8 cellular contexts compared by ENCODE assay signal in genomic region chr17:41404024-41404651, GRCh38. TPM values are rescaled to one million over a fixed set of nuclear protein-coding genes. Genes with fewer than 3 reads are reported as not detected.
DNase-seq lines count a peak whose midpoint lies in the region; ATAC-seq and TF ChIP-seq lines count a peak whose summit lies in the region.

No MANE protein-coding gene starts in this region.

- H3K4me1 ChIP-seq in CD8-positive, alpha-beta T cell (ENCODE audit: insufficient read depth, low read length), result peaks cover 20% of the 10 kb centered on the region
- H3K4me1 ChIP-seq in suprapubic skin, result peaks cover 7% of the 10 kb centered on the region

- POLR2A ChIA-PET in CD8-positive, alpha-beta T cell (lab: Charles Lee), result interaction anchor here (0.9 kb wide), 1 partner anchor 8 kb away, joined by 3 read pairs; no protein-coding TSS in a partner anchor

- peaks cover 3% of the 10 kb centered on the region for H3K27me3 Mint-ChIP-seq in CD8-positive, alpha-beta T cell (ENCODE audit: low read depth)
- H3K27me3 Mint-ChIP-seq in activated T-helper 17 cell treated with anti-CD3 and anti-CD28 coated beads, Interleukin-2, amount 50 U/mL, for 72 hours, result no peaks in the 10 kb centered on the region

- peaks cover 22% of the 10 kb centered on the region for H3K4me1 Mint-ChIP-seq in CD8-positive, alpha-beta T cell (ENCODE audit: low read depth)
- peaks cover 25% of the 10 kb centered on the region for H3K4me1 Mint-ChIP-seq in activated T-helper 17 cell treated with anti-CD3 and anti-CD28 coated beads, Interleukin-2, amount 50 U/mL, for 72 hours

- TF ChIP-seq EP300 in suprapubic skin (IDR thresholded peaks at IDR 0.05), result no peak

- peak in 3 of 7 experiments; percentile 3 to 27 (median 20) for DNase-seq in CD8-positive, alpha-beta T cell
- peak; percentile 91 for DNase-seq in NCI-H2227 (lab: John Stamatoyannopoulos, UW; ENCODE audit: unreplicated experiment)
- peak; percentile 98 for DNase-seq in kidney tubule cell (ENCODE audit: low spot score)
- DNase-seq in suprapubic skin (ENCODE audit: low spot score in 2 of 2), result no peak

- no peak for TF ChIP-seq CTCF in CD8-positive, alpha-beta T cell (IDR thresholded peaks at IDR 0.05)
- no peak for TF ChIP-seq CTCF in suprapubic skin (IDR thresholded peaks at IDR 0.05)

- ATAC-seq in CD8-positive, alpha-beta T cell, result peak; percentile 64
- peak; percentile 87 for ATAC-seq in activated T-helper 17 cell treated with anti-CD3 and anti-CD28 coated beads, Interleukin-2, amount 50 U/mL, for 72 hours (replicated peaks)
- ATAC-seq in HG03571 (IDR thresholded peaks at IDR 0.05; ENCODE audit: unreplicated experiment) (no peak), HG03045 (IDR thresholded peaks at IDR 0.05; ENCODE audit: unreplicated experiment) (no peak), HG03196 (IDR thresholded peaks at IDR 0.05; ENCODE audit: unreplicated experiment) (no peak)

- no peak overlapping the region for H3K4me3 Mint-ChIP-seq in CD8-positive, alpha-beta T cell
- peak overlapping the region; percentile 63 for H3K4me3 Mint-ChIP-seq in activated T-helper 17 cell treated with anti-CD3 and anti-CD28 coated beads, Interleukin-2, amount 50 U/mL, for 72 hours

- intact Hi-C loops in CD8-positive, alpha-beta T cell (cut with DNase I, micrococcal nuclease), result no loop called here

- H3K9me3 Mint-ChIP-seq in CD8-positive, alpha-beta T cell, result no peaks in the 10 kb centered on the region
- peaks cover 3% of the 10 kb centered on the region for H3K9me3 Mint-ChIP-seq in activated T-helper 17 cell treated with anti-CD3 and anti-CD28 coated beads, Interleukin-2, amount 50 U/mL, for 72 hours

- no peak overlapping the region for H3K27ac Mint-ChIP-seq in CD8-positive, alpha-beta T cell
- peak overlapping the region; percentile 92 for H3K27ac Mint-ChIP-seq in activated T-helper 17 cell treated with anti-CD3 and anti-CD28 coated beads, Interleukin-2, amount 50 U/mL, for 72 hours

- CTCF ChIA-PET in CD8-positive, alpha-beta T cell (lab: Charles Lee), result interaction anchor here (0.6 to 1.7 kb wide), 6 partner anchors 8 to 495 kb away, joined by 3 to 4 read pairs (median 4); no protein-coding TSS in a partner anchor

- H3K27me3 ChIP-seq in CD8-positive, alpha-beta T cell (ENCODE audit: insufficient read depth, low read length), result no peaks in the 10 kb centered on the region
- no peaks in the 10 kb centered on the region for H3K27me3 ChIP-seq in suprapubic skin

- WGBS in suprapubic skin, result 51% methylated on average over 7 of the region's 7 CpGs

- H3K4me3 ChIP-seq in CD8-positive, alpha-beta T cell (ENCODE audit: low read depth, low read length), result no peak overlapping the region
- no peak overlapping the region for H3K4me3 ChIP-seq in suprapubic skin

- TF ChIP-seq POLR2A in suprapubic skin (IDR thresholded peaks at IDR 0.05), result no peak

- H3K27ac ChIP-seq in CD8-positive, alpha-beta T cell (ENCODE audit: low read depth, low read length), result no peak overlapping the region
- no peak overlapping the region for H3K27ac ChIP-seq in suprapubic skin

- no peaks in the 10 kb centered on the region for H3K9me3 ChIP-seq in CD8-positive, alpha-beta T cell (ENCODE audit: low read length)
- no peaks in the 10 kb centered on the region for H3K9me3 ChIP-seq in suprapubic skin

- H3K36me3 Mint-ChIP-seq in CD8-positive, alpha-beta T cell, result no peaks in the 10 kb centered on the region
- no peaks in the 10 kb centered on the region for H3K36me3 Mint-ChIP-seq in activated T-helper 17 cell treated with anti-CD3 and anti-CD28 coated beads, Interleukin-2, amount 50 U/mL, for 72 hours (ENCODE audit: low read depth)

- no peaks in the 10 kb centered on the region for H3K36me3 ChIP-seq in CD8-positive, alpha-beta T cell (ENCODE audit: insufficient read depth, low read length)
- H3K36me3 ChIP-seq in suprapubic skin, result no peaks in the 10 kb centered on the region

RNA-seq across cellular contexts. Expression of gene KRT31, which starts 6.7 kb away (rescaled TPM):
- total RNA-seq in CD8-positive, alpha-beta T cell, result not detected
- not detected for total RNA-seq in activated T-helper 17 cell treated with anti-CD3 and anti-CD28 coated beads, Interleukin-2, amount 50 U/mL, for 72 hours
- 100 to 1,000 TPM in 1 of 4 donors, 10 to 100 TPM in 3; 38.5 to 618 (median 84.8) TPM for total RNA-seq in suprapubic skin

RNA-seq across cellular contexts. Expression of gene KRT37, which starts 20.2 kb away (rescaled TPM):
- total RNA-seq in CD8-positive, alpha-beta T cell, result not detected
- total RNA-seq in activated T-helper 17 cell treated with anti-CD3 and anti-CD28 coated beads, Interleukin-2, amount 50 U/mL, for 72 hours, result not detected
- total RNA-seq in suprapubic skin, result 1 to 10 TPM in 1 of 4 donors, under 1 TPM in 1, not detected in 2; 0.53 to 7.1 TPM

RNA-seq across cellular contexts. Expression of gene KRT34, which starts 22.0 kb away (rescaled TPM):
- not detected for total RNA-seq in CD8-positive, alpha-beta T cell
- total RNA-seq in activated T-helper 17 cell treated with anti-CD3 and anti-CD28 coated beads, Interleukin-2, amount 50 U/mL, for 72 hours, result not detected
- total RNA-seq in suprapubic skin, result 100 to 1,000 TPM in 1 of 4 donors, 10 to 100 TPM in 2, under 1 TPM in 1; 0.56 to 117 (median 22.2) TPM

RNA-seq across cellular contexts. Expression of gene KRT33B, which starts 34.5 kb away (rescaled TPM):
- not detected for total RNA-seq in CD8-positive, alpha-beta T cell
- not detected for total RNA-seq in activated T-helper 17 cell treated with anti-CD3 and anti-CD28 coated beads, Interleukin-2, amount 50 U/mL, for 72 hours
- total RNA-seq in suprapubic skin, result 100 to 1,000 TPM in 1 of 4 donors, 10 to 100 TPM in 2, not detected in 1; 10.7 to 194 (median 27.9) TPM

RNA-seq across cellular contexts. Expression of gene KRT38, which starts 36.6 kb away (rescaled TPM):
- not detected for total RNA-seq in CD8-positive, alpha-beta T cell
- total RNA-seq in activated T-helper 17 cell treated with anti-CD3 and anti-CD28 coated beads, Interleukin-2, amount 50 U/mL, for 72 hours, result not detected
- 10 to 100 TPM in 1 of 4 donors, 1 to 10 TPM in 2, not detected in 1; 1.6 to 21.6 (median 3.9) TPM for total RNA-seq in suprapubic skin

Comparison
In these comparisons a context has a peak if more than half of its experiments do, and no peak if none do; other contexts are left out.
1. ATAC-seq: peak in CD8-positive, alpha-beta T cell (single experiment) and activated T-helper 17 cell treated with anti-CD3 and anti-CD28 coated beads, Interleukin-2, amount 50 U/mL, for 72 hours (single experiment); none in HG03571 (single experiment), HG03045 (single experiment) and HG03196 (single experiment).
2. DNase-seq: peak in NCI-H2227 (single experiment) and kidney tubule cell (single experiment); none in suprapubic skin (0 of 2).
3. RNA of gene KRT31, which starts 6.7 kb away (total RNA-seq): 38.5 to 618 TPM in suprapubic skin; not detected in activated T-helper 17 cell treated with anti-CD3 and anti-CD28 coated beads, Interleukin-2, amount 50 U/mL, for 72 hours and not detected in CD8-positive, alpha-beta T cell; every median in the first group is over 10 times any median in the second.